1 cellular context compared by ENCODE assay signal in the genomic region with DNA sequence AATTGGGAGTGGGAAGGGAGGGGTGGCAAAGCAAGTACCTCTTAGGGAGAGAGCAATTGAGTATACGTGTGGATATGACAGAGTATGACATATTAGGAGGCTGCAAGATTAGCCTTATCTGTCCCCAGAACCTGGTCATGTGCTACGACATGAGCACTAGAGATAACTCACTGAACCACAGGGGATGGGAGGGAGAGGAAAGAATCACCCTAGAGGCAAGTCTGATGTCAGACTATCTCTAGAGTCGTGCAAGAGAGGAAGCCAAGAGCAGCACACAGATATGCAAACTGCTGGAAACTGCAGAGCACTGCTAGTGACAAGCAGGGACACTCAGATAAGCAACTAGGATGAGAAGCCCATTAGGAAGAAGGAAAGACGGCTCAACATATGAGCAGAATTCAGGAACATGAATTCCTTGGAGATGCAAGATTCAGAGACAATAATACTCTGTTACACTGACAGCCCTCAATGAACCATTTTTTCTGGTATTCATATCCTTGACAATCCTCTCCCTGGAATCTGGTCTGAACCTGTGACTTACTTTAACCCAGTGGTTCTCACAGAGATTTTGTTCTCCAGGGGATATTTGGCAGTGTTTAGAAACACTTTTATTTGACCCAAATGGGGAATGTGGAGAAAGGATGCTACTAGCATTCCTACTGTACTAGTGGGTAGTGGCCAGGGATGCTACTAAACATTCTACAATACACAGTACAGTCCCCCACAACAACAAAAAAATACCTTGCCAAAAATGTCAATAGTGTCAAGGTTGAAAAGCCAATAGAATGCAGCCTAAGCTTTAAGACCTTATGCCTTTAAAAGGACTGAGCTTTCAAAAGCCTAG.
TF ChIP-seq lines count a peak whose summit lies in the region.

No MANE protein-coding gene starts in this region.

TF ChIP-seq in K562, 482 proteins besides CTCF, POLR2A, EP300 and RAD21 (continued from another document and continues in another):
- TF ChIP-seq, protein P1, sequence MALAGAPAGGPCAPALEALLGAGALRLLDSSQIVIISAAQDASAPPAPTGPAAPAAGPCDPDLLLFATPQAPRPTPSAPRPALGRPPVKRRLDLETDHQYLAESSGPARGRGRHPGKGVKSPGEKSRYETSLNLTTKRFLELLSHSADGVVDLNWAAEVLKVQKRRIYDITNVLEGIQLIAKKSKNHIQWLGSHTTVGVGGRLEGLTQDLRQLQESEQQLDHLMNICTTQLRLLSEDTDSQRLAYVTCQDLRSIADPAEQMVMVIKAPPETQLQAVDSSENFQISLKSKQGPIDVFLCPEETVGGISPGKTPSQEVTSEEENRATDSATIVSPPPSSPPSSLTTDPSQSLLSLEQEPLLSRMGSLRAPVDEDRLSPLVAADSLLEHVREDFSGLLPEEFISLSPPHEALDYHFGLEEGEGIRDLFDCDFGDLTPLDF (CRISPR knock-in tag; IDR thresholded peaks at IDR 0.05) = no peak
- TF ChIP-seq, protein P2, sequence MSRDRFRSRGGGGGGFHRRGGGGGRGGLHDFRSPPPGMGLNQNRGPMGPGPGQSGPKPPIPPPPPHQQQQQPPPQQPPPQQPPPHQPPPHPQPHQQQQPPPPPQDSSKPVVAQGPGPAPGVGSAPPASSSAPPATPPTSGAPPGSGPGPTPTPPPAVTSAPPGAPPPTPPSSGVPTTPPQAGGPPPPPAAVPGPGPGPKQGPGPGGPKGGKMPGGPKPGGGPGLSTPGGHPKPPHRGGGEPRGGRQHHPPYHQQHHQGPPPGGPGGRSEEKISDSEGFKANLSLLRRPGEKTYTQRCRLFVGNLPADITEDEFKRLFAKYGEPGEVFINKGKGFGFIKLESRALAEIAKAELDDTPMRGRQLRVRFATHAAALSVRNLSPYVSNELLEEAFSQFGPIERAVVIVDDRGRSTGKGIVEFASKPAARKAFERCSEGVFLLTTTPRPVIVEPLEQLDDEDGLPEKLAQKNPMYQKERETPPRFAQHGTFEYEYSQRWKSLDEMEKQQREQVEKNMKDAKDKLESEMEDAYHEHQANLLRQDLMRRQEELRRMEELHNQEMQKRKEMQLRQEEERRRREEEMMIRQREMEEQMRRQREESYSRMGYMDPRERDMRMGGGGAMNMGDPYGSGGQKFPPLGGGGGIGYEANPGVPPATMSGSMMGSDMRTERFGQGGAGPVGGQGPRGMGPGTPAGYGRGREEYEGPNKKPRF (IDR thresholded peaks at IDR 0.05; ENCODE audit: low read depth, low read length) = no peak
- TF ChIP-seq ZFX (CRISPR knock-in tag; IDR thresholded peaks at IDR 0.05) (no peak; the same call in 1 of the 2 replicates), ZNF146 (CRISPR knock-in tag; IDR thresholded peaks at IDR 0.05; ENCODE audit: unreplicated experiment) (no peak), FUS (optimal IDR thresholded peaks at IDR 0.05; ENCODE audit: low read depth, low read length) (no peak), HIVEP1 (CRISPR knock-in tag; IDR thresholded peaks at IDR 0.05) (peak; percentile 89), CBX5 (IDR thresholded peaks at IDR 0.05; ENCODE audit: borderline replicate concordance, low read depth) (peak; percentile 67; the same call in 1 of the 2 replicates), CLOCK (CRISPR knock-in tag; IDR thresholded peaks at IDR 0.05; ENCODE audit: borderline replicate concordance) (no peak; the same call in 1 of the 2 replicates), CBX1 (IDR thresholded peaks at IDR 0.05; ENCODE audit: low read depth) (no peak), ZNF354B (CRISPR knock-in tag; IDR thresholded peaks at IDR 0.05) (peak; percentile 50; the same call in 1 of the 2 replicates), HMG20A (CRISPR knock-in tag; conservative IDR thresholded peaks at IDR 0.05) (peak; percentile 35; the same call in 1 of the 2 replicates), FOXA3 (CRISPR knock-in tag; conservative IDR thresholded peaks at IDR 0.05 in 1 of 2, IDR thresholded peaks at IDR 0.05 in 1 of 2) (peak in 1 of 2 experiments; percentile 34; a peak in 2 of 4 replicates), ZNF316 (IDR thresholded peaks at IDR 0.05) (no peak), AFF1 (IDR thresholded peaks at IDR 0.05; ENCODE audit: low read depth in 1 of 2, partially characterized antibody in 2 of 2) (peak; percentile 81 to 98), NR4A1 (CRISPR knock-in tag; IDR thresholded peaks at IDR 0.05) (0 out of 2 replicates have a peak, but pooled peaks have one; percentile 83), NR4A1 (tag; IDR thresholded peaks at IDR 0.05) (peak; percentile 95), TAF1 (IDR thresholded peaks at IDR 0.05; ENCODE audit: control insufficient read depth, extremely low read depth, insufficient read depth, low read length, severe bottlenecking) (peak; percentile 72), XRCC3 (IDR thresholded peaks at IDR 0.05) (no peak), SPI1 (IDR thresholded peaks at IDR 0.05; ENCODE audit: borderline replicate concordance, low read depth, low read length) (peak; percentile 90), ZNF639 (CRISPR knock-in tag; conservative IDR thresholded peaks at IDR 0.05 in 1 of 2, IDR thresholded peaks at IDR 0.05 in 1 of 2) (peak in 1 of 2 experiments; percentile 96; a peak in 2 of 4 replicates), MBD2 (IDR thresholded peaks at IDR 0.05; ENCODE audit: borderline replicate concordance, low read depth) (peak; percentile 94), MTA2 (IDR thresholded peaks at IDR 0.05; ENCODE audit: low read depth) (peak; percentile 100), POU5F1 (IDR thresholded peaks at IDR 0.05; ENCODE audit: borderline replicate concordance, low read depth, low read length, partially characterized antibody) (no peak), FOXK1 (CRISPR knock-in tag; IDR thresholded peaks at IDR 0.05; ENCODE audit: borderline replicate concordance) (peak; percentile 73; the same call in 1 of the 2 replicates), HNRNPH1 (optimal IDR thresholded peaks at IDR 0.05; ENCODE audit: low read depth, low read length) (no peak), FOS (IDR thresholded peaks at IDR 0.05; ENCODE audit: extremely low read depth, insufficient read length) (peak; percentile 44), NFIX (CRISPR knock-in tag; IDR thresholded peaks at IDR 0.05; ENCODE audit: low read depth) (no peak), TBP (optimal IDR thresholded peaks at IDR 0.05; ENCODE audit: low read depth, low read length) (peak; percentile 46), BRD9 (IDR thresholded peaks at IDR 0.05; ENCODE audit: low read depth, partially characterized antibody) (no peak)
- TF ChIP-seq, protein P3, sequence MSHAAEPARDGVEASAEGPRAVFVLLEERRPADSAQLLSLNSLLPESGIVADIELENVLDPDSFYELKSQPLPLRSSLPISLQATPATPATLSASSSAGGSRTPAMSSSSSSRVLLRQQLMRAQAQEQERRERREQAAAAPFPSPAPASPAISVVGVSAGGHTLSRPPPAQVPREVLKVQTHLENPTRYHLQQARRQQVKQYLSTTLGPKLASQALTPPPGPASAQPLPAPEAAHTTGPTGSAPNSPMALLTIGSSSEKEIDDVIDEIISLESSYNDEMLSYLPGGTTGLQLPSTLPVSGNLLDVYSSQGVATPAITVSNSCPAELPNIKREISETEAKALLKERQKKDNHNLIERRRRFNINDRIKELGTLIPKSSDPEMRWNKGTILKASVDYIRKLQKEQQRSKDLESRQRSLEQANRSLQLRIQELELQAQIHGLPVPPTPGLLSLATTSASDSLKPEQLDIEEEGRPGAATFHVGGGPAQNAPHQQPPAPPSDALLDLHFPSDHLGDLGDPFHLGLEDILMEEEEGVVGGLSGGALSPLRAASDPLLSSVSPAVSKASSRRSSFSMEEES (CRISPR knock-in tag; IDR thresholded peaks at IDR 0.05) = peak; percentile 77
- TF ChIP-seq, protein P4, sequence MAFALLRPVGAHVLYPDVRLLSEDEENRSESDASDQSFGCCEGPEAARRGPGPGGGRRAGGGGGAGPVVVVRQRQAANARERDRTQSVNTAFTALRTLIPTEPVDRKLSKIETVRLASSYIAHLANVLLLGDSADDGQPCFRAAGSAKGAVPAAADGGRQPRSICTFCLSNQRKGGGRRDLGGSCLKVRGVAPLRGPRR (CRISPR knock-in tag; IDR thresholded peaks at IDR 0.05) = no peak
- TF ChIP-seq, protein P5, sequence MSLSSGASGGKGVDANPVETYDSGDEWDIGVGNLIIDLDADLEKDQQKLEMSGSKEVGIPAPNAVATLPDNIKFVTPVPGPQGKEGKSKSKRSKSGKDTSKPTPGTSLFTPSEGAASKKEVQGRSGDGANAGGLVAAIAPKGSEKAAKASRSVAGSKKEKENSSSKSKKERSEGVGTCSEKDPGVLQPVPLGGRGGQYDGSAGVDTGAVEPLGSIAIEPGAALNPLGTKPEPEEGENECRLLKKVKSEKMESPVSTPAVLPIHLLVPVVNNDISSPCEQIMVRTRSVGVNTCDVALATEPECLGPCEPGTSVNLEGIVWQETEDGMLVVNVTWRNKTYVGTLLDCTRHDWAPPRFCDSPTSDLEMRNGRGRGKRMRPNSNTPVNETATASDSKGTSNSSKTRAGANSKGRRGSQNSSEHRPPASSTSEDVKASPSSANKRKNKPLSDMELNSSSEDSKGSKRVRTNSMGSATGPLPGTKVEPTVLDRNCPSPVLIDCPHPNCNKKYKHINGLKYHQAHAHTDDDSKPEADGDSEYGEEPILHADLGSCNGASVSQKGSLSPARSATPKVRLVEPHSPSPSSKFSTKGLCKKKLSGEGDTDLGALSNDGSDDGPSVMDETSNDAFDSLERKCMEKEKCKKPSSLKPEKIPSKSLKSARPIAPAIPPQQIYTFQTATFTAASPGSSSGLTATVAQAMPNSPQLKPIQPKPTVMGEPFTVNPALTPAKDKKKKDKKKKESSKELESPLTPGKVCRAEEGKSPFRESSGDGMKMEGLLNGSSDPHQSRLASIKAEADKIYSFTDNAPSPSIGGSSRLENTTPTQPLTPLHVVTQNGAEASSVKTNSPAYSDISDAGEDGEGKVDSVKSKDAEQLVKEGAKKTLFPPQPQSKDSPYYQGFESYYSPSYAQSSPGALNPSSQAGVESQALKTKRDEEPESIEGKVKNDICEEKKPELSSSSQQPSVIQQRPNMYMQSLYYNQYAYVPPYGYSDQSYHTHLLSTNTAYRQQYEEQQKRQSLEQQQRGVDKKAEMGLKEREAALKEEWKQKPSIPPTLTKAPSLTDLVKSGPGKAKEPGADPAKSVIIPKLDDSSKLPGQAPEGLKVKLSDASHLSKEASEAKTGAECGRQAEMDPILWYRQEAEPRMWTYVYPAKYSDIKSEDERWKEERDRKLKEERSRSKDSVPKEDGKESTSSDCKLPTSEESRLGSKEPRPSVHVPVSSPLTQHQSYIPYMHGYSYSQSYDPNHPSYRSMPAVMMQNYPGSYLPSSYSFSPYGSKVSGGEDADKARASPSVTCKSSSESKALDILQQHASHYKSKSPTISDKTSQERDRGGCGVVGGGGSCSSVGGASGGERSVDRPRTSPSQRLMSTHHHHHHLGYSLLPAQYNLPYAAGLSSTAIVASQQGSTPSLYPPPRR (CRISPR knock-in tag; IDR thresholded peaks at IDR 0.05; ENCODE audit: borderline replicate concordance) = peak; percentile 98
